1 cellular context compared by ENCODE assay signal in genomic region chr11:72229925-72230763, GRCh38.
TF ChIP-seq lines count a peak whose summit lies in the region.

No MANE protein-coding gene starts in this region.

TF ChIP-seq in K562, 482 proteins besides CTCF, POLR2A, EP300 and RAD21:
- TF ChIP-seq POLR2G (IDR thresholded peaks at IDR 0.05; ENCODE audit: low read depth, low read length) (peak; percentile 45; the same call in 1 of the 2 replicates), NCOA2 (IDR thresholded peaks at IDR 0.05; ENCODE audit: partially characterized antibody in 2 of 2) (no peak)
